14 cellular contexts compared by ENCODE assay signal in genomic region chr3:13598926-13599886, GRCh38. TPM values are rescaled to one million over a fixed set of nuclear protein-coding genes. Genes with fewer than 3 reads are reported as not detected.
DNase-seq lines count a peak whose midpoint lies in the region; ATAC-seq and TF ChIP-seq lines count a peak whose summit lies in the region.
"Had no signal": no experiment of that assay in that cellular context is flagged by ENCODE, and none has a peak within 500 bp of the region (broad histone marks: within the 10 kb centered on the region; RNA-seq: fewer than 3 reads in every experiment).

No MANE protein-coding gene starts in this region.

- intact Hi-C loops in PC-3 (cut with micrococcal nuclease): no loop called here
- intact Hi-C loops in activated CD4-positive, alpha-beta memory T cell treated with anti-CD3 and anti-CD28 coated beads for 36 hours (cut with micrococcal nuclease): no loop called here

- BruUV-seq in PC-3 (replicated peaks; lab: Mats Ljungman, UMichigan): TSS peak; percentile 29

- H3K4me1 Mint-ChIP-seq in activated CD4-positive, alpha-beta memory T cell treated with anti-CD3 and anti-CD28 coated beads for 36 hours (ENCODE audit: low read depth): no peaks in the 10 kb centered on the region
- H3K4me1 Mint-ChIP-seq: activated B cell treated with CpG ODN at 0.5 μM for 24 hours had no signal

- no peaks in the 10 kb centered on the region for H4K20me1 ChIP-seq in PC-3 (ENCODE audit: low read length)
- no peaks in the 10 kb centered on the region for H4K20me1 ChIP-seq in osteoblast (ENCODE audit: insufficient read depth, low read length)
- H4K20me1 ChIP-seq: BLaER1 treated with 17β-estradiol and CSF1 and Interleukin-3, amounts not matched to agents 10 nM and 100 nM had no signal

- no peaks in the 10 kb centered on the region for H3F3A ChIP-seq in PC-3 (ENCODE audit: low read length, unreplicated experiment)

- CTCF ChIA-PET in PC-3 (lab: Charles Lee): no interaction called here
- CTCF ChIA-PET in activated CD4-positive, alpha-beta memory T cell treated with anti-CD3 and anti-CD28 coated beads for 36 hours (lab: Charles Lee): no interaction called here

- peak; percentile 15 for DNase-seq in DMS 273 treated with DMSO at 0.1 percent for 48 hours (lab: John Stamatoyannopoulos, UW)
- peak; percentile 73 for DNase-seq in PC-3
- DNase-seq in fibroblast of peridontal ligament (ENCODE audit: extremely low read depth): peak; percentile 6
- DNase-seq in osteoblast (ENCODE audit: insufficient read length, low spot score, missing footprints): peak; percentile 82
- DNase-seq in NCI-H2227 (lab: John Stamatoyannopoulos, UW; ENCODE audit: unreplicated experiment): no peak
- DNase-seq in activated CD4-positive, alpha-beta memory T cell treated with anti-CD3 and anti-CD28 coated beads for 36 hours: no peak
- DNase-seq: activated B cell treated with CpG ODN at 0.5 μM for 24 hours; activated T-cell treated with anti-CD3 and anti-CD28 coated beads, Interleukin-2, amount 50 U/mL, for 48 hours; esophagus squamous epithelium; left lung had no signal

- no peak overlapping the region for H3K27ac Mint-ChIP-seq in activated CD4-positive, alpha-beta memory T cell treated with anti-CD3 and anti-CD28 coated beads for 36 hours
- H3K27ac Mint-ChIP-seq: activated B cell treated with CpG ODN at 0.5 μM for 24 hours had no signal

- H3K9me3 ChIP-seq in PC-3 (ENCODE audit: low read length): no peaks in the 10 kb centered on the region
- no peaks in the 10 kb centered on the region for H3K9me3 ChIP-seq in osteoblast (ENCODE audit: low read depth, low read length)
- H3K9me3 ChIP-seq: BLaER1 treated with 17β-estradiol and CSF1 and Interleukin-3, amounts not matched to agents 10 nM and 100 nM; esophagus squamous epithelium; left lung had no signal

- H3K27me3 ChIP-seq in PC-3 (ENCODE audit: low read length): no peaks in the 10 kb centered on the region
- no peaks in the 10 kb centered on the region for H3K27me3 ChIP-seq in osteoblast (ENCODE audit: insufficient read depth, low read length)
- H3K27me3 ChIP-seq: BLaER1 treated with 17β-estradiol and CSF1 and Interleukin-3, amounts not matched to agents 10 nM and 100 nM; left lung had no signal

- peaks cover 39% of the 10 kb centered on the region for H3K4me1 ChIP-seq in PC-3 (ENCODE audit: insufficient read depth, low read length)
- H3K4me1 ChIP-seq in osteoblast (ENCODE audit: insufficient read depth, low read length): peaks cover 5% of the 10 kb centered on the region
- H3K4me1 ChIP-seq: left lung had no signal

- POLR2A ChIA-PET in PC-3 (lab: Charles Lee; ENCODE audit: unreplicated experiment): interaction anchor here (0.6 kb wide), 1 partner anchor 545 kb away, joined by 3 read pairs; no protein-coding TSS in a partner anchor
- POLR2A ChIA-PET in activated CD4-positive, alpha-beta memory T cell treated with anti-CD3 and anti-CD28 coated beads for 36 hours (lab: Charles Lee): no interaction called here

- H3K9me2 ChIP-seq in PC-3 (replicated peaks; ENCODE audit: low read length): no peaks in the 10 kb centered on the region

- no peak for TF ChIP-seq CTCF in PC-3 (conservative IDR thresholded peaks at IDR 0.05; ENCODE audit: low read depth, low read length)
- no peak for TF ChIP-seq CTCF in osteoblast (IDR thresholded peaks at IDR 0.05; ENCODE audit: extremely low read depth, low read depth, low read length)

- no peak overlapping the region for H3K4me3 Mint-ChIP-seq in activated CD4-positive, alpha-beta memory T cell treated with anti-CD3 and anti-CD28 coated beads for 36 hours
- H3K4me3 Mint-ChIP-seq: activated B cell treated with CpG ODN at 0.5 μM for 24 hours had no signal

- H3K79me2 ChIP-seq in PC-3 (ENCODE audit: low read length): no peaks in the 10 kb centered on the region
- no peaks in the 10 kb centered on the region for H3K79me2 ChIP-seq in osteoblast (ENCODE audit: insufficient read depth, low read length)

- peak overlapping the region; percentile 16 for H3K4me2 ChIP-seq in PC-3 (ENCODE audit: low read length)
- no peak overlapping the region for H3K4me2 ChIP-seq in osteoblast (ENCODE audit: insufficient read depth, low read length)

- H3K36me3 Mint-ChIP-seq in activated CD4-positive, alpha-beta memory T cell treated with anti-CD3 and anti-CD28 coated beads for 36 hours: no peaks in the 10 kb centered on the region

- H2AFZ ChIP-seq in PC-3 (ENCODE audit: low read length) (no peak overlapping the region), osteoblast (ENCODE audit: low read length) (no peak overlapping the region)

- H3K27me3 Mint-ChIP-seq in activated CD4-positive, alpha-beta memory T cell treated with anti-CD3 and anti-CD28 coated beads for 36 hours: peaks cover 10% of the 10 kb centered on the region
- H3K27me3 Mint-ChIP-seq: activated B cell treated with CpG ODN at 0.5 μM for 24 hours had no signal

- ATAC-seq in PC-3 (peak; percentile 69), HG02798 (IDR thresholded peaks at IDR 0.05; ENCODE audit: poor library complexity, unreplicated experiment) (no peak), GM21723 (IDR thresholded peaks at IDR 0.05; ENCODE audit: unreplicated experiment) (no peak)
- ATAC-seq: K562, left lung had no signal

- H3K36me3 ChIP-seq in PC-3 (ENCODE audit: low read depth, low read length) (no peaks in the 10 kb centered on the region), osteoblast (ENCODE audit: insufficient read depth, low read length) (no peaks in the 10 kb centered on the region)
- H3K36me3 ChIP-seq: BLaER1 treated with 17β-estradiol and CSF1 and Interleukin-3, amounts not matched to agents 10 nM and 100 nM; esophagus squamous epithelium; left lung had no signal

- H3K9me3 Mint-ChIP-seq in activated CD4-positive, alpha-beta memory T cell treated with anti-CD3 and anti-CD28 coated beads for 36 hours: no peaks in the 10 kb centered on the region
- H3K9me3 Mint-ChIP-seq: activated B cell treated with CpG ODN at 0.5 μM for 24 hours had no signal

- H3K27ac ChIP-seq in PC-3 (ENCODE audit: low read length) (peak overlapping the region; percentile 85), osteoblast (ENCODE audit: low read depth, low read length) (no peak overlapping the region)
- H3K27ac ChIP-seq: BLaER1 treated with 17β-estradiol and CSF1 and Interleukin-3, amounts not matched to agents 10 nM and 100 nM; esophagus squamous epithelium; left lung had no signal

- peak overlapping the region; percentile 71 for H3K9ac ChIP-seq in PC-3 (ENCODE audit: low read length)
- H3K9ac ChIP-seq: BLaER1 treated with 17β-estradiol and CSF1 and Interleukin-3, amounts not matched to agents 10 nM and 100 nM had no signal

- H3K4me3 ChIP-seq in PC-3 (ENCODE audit: low read length): no peak overlapping the region
- H3K4me3 ChIP-seq in osteoblast (ENCODE audit: insufficient read depth, low read length): no peak overlapping the region
- H3K4me3 ChIP-seq: BLaER1 treated with 17β-estradiol and CSF1 and Interleukin-3, amounts not matched to agents 10 nM and 100 nM; esophagus squamous epithelium; K562; left lung had no signal

RNA-seq across cellular contexts. Expression of gene FBLN2, which starts 50.3 kb away (rescaled TPM):
- total RNA-seq in PC-3 (2014; rRNA removed) (0.11 and 2.1 TPM in 2 replicates), osteoblast (46.0 and 54.6 TPM in 2 replicates)
- total RNA-seq in activated CD4-positive, alpha-beta memory T cell treated with anti-CD3 and anti-CD28 coated beads for 36 hours: not detected

Comparison
In these comparisons a context has a peak if more than half of its experiments do, and no peak if none do; other contexts are left out.
1. DNase-seq: peak in DMS 273 treated with DMSO at 0.1 percent for 48 hours (single experiment), PC-3 (single experiment), fibroblast of peridontal ligament (single experiment) and osteoblast (single experiment); none in NCI-H2227 (single experiment) and activated CD4-positive, alpha-beta memory T cell treated with anti-CD3 and anti-CD28 coated beads for 36 hours (single experiment).
2. RNA of gene FBLN2, which starts 50.3 kb away (total RNA-seq): 46.0 to 54.6 TPM in osteoblast; 0.11 to 2.1 TPM in PC-3 and not detected in activated CD4-positive, alpha-beta memory T cell treated with anti-CD3 and anti-CD28 coated beads for 36 hours; every median in the first group is over 10 times any median in the second.